In genomic region chr3:30493912-30494311, GRCh38 we compare ENCODE assay signal across 13 cellular contexts.
DNase-seq lines count a peak whose midpoint lies in the region; ATAC-seq, FAIRE-seq and TF ChIP-seq lines count a peak whose summit lies in the region.
"Had no signal": no experiment of that assay in that cellular context is flagged by ENCODE, and none has a peak within 500 bp of the region (broad histone marks: within the 10 kb centered on the region; RNA-seq: fewer than 3 reads in every experiment).

No MANE protein-coding gene starts in this region.

- H3K27me3 ChIP-seq in bronchial epithelial cell (ENCODE audit: control insufficient read depth, insufficient read depth, low read length) (no peaks in the 10 kb centered on the region), keratinocyte (ENCODE audit: control insufficient read depth, extremely low read depth, insufficient read depth, low read length) (no peaks in the 10 kb centered on the region)
- H3K27me3 ChIP-seq: SJSA1 had no signal

- H3K9me1 ChIP-seq in keratinocyte (ENCODE audit: control insufficient read depth, extremely low read depth, insufficient read depth, low read length): no peaks in the 10 kb centered on the region

- no peaks in the 10 kb centered on the region for H3K9me3 ChIP-seq in keratinocyte (ENCODE audit: control insufficient read depth, low read depth, low read length)
- H3K9me3 ChIP-seq: SJSA1 had no signal

- FAIRE-seq in H54 (lab: Jason Lieb, UNC): peak; percentile 70
- no peak for FAIRE-seq in bronchial epithelial cell (lab: Jason Lieb, UNC)
- FAIRE-seq in keratinocyte (lab: Jason Lieb, UNC): no peak
- FAIRE-seq: frontal cortex, GM12878 had no signal

- H3K9ac ChIP-seq in keratinocyte (ENCODE audit: control insufficient read depth, extremely low read depth, insufficient read depth, low read length): no peak overlapping the region

- DNase-seq in H54 (ENCODE audit: insufficient read length, low spot score): no peak
- peak; percentile 34 for DNase-seq in bronchial epithelial cell (ENCODE audit: low read depth)
- DNase-seq in keratinocyte (ENCODE audit: low read depth, low spot score): no peak
- DNase-seq in T-helper 1 cell: no peak
- no peak for DNase-seq in HuH-7 (ENCODE audit: low spot score)
- no peak for DNase-seq in NCI-H2227 (lab: John Stamatoyannopoulos, UW; ENCODE audit: unreplicated experiment)
- DNase-seq: midbrain, NCI-H2107 had no signal

- no peak overlapping the region for H3K4me2 ChIP-seq in keratinocyte (ENCODE audit: control insufficient read depth, extremely low read depth, insufficient read depth, low read depth, low read length)

- H3K4me3 ChIP-seq in bronchial epithelial cell (ENCODE audit: low read depth, low read length): no peak overlapping the region
- no peak overlapping the region for H3K4me3 ChIP-seq in keratinocyte (ENCODE audit: control insufficient read depth in 2 of 3, extremely low read depth in 1 of 3, insufficient read depth in 2 of 3, low read depth in 1 of 3, low read length in 3 of 3)
- H3K4me3 ChIP-seq in skin epidermis: no peak overlapping the region
- H3K4me3 ChIP-seq: GM12878, SJSA1 had no signal

- TF ChIP-seq CTCF in bronchial epithelial cell (IDR thresholded peaks at IDR 0.05; ENCODE audit: insufficient read depth, low read length, severe bottlenecking): no peak
- no peak for TF ChIP-seq CTCF in keratinocyte (optimal IDR thresholded peaks at IDR 0.05 in 1 of 3, IDR thresholded peaks at IDR 0.05 in 1 of 3, conservative IDR thresholded peaks at IDR 0.05 in 1 of 3; ENCODE audit: extremely low read depth in 1 of 3, insufficient read depth in 2 of 3, low read length in 3 of 3)

- dilution Hi-C loops in keratinocyte (cut with MboI; ENCODE audit: extremely low pct_ligation_motif_present, low sequenced_read_pairs): no loop called here

- ATAC-seq in GM21576 (IDR thresholded peaks at IDR 0.05; ENCODE audit: unreplicated experiment): no peak
- ATAC-seq: GM12878 had no signal

- no peak for TF ChIP-seq POLR2A in H54 (IDR thresholded peaks at IDR 0.05; ENCODE audit: low read depth, low read length)

- H3K79me2 ChIP-seq in keratinocyte (ENCODE audit: control insufficient read depth, insufficient read depth, low read length): no peaks in the 10 kb centered on the region

- H3K36me3 ChIP-seq in bronchial epithelial cell (ENCODE audit: control insufficient read depth, insufficient read depth, low read length): no peaks in the 10 kb centered on the region
- no peaks in the 10 kb centered on the region for H3K36me3 ChIP-seq in keratinocyte (ENCODE audit: control insufficient read depth in 2 of 2, extremely low read depth in 1 of 2, insufficient read depth in 2 of 2, low read length in 2 of 2)
- H3K36me3 ChIP-seq: SJSA1 had no signal

- H3K27ac ChIP-seq in keratinocyte (ENCODE audit: control insufficient read depth, insufficient read depth, low read length) (no peak overlapping the region), skin epidermis (peak overlapping the region in 13 of 21 experiments; percentile 21 to 78 (median 62))
- H3K27ac ChIP-seq: SJSA1 had no signal

- H4K20me1 ChIP-seq in keratinocyte (ENCODE audit: control insufficient read depth, extremely low read depth, insufficient read depth, low read length): no peaks in the 10 kb centered on the region

- H3K4me1 ChIP-seq in keratinocyte (ENCODE audit: control insufficient read depth, extremely low read depth, insufficient read depth, low read length): peaks cover 8% of the 10 kb centered on the region

- peak overlapping the region; percentile 41 for H2AFZ ChIP-seq in keratinocyte (ENCODE audit: control insufficient read depth, low read length)
